ENCODE assay signal across 8 cellular contexts in genomic region chr9:35665471-35665818, GRCh38. TPM values are rescaled to one million over a fixed set of nuclear protein-coding genes. Genes with fewer than 3 reads are reported as not detected.
DNase-seq lines count a peak whose midpoint lies in the region; TF ChIP-seq lines count a peak whose summit lies in the region.

No MANE protein-coding gene starts in this region.

- TF ChIP-seq POLR2A in erythroblast (IDR thresholded peaks at IDR 0.05; ENCODE audit: low read length), result peak; percentile 52

- H3K9me2 ChIP-seq in OCI-LY7 (ENCODE audit: insufficient read depth, low read length), result no peaks in the 10 kb centered on the region

- H3K9me3 ChIP-seq in Caco-2, result no peaks in the 10 kb centered on the region
- H3K9me3 ChIP-seq in OCI-LY7 (ENCODE audit: low read length), result no peaks in the 10 kb centered on the region
- H3K9me3 ChIP-seq in parathyroid adenoma (ENCODE audit: control insufficient read depth, low read length), result no peaks in the 10 kb centered on the region

- H3K4me1 ChIP-seq in Caco-2 (peaks cover 34% of the 10 kb centered on the region), OCI-LY7 (ENCODE audit: insufficient read depth, low read length, poor library complexity, severe bottlenecking) (peaks cover 56% of the 10 kb centered on the region), parathyroid adenoma (no peaks in the 10 kb centered on the region)

- intact Hi-C loops in Caco-2 (cut with micrococcal nuclease; ENCODE audit: unreplicated experiment), result no loop called here
- intact Hi-C loops in OCI-LY7 (cut with micrococcal nuclease; ENCODE audit: unreplicated experiment), result no loop called here

- no peaks in the 10 kb centered on the region for H3K36me3 ChIP-seq in Caco-2 (ENCODE audit: control insufficient read depth, insufficient read depth, low read length)
- peaks cover 30% of the 10 kb centered on the region for H3K36me3 ChIP-seq in OCI-LY7 (ENCODE audit: insufficient read depth, low read length)
- H3K36me3 ChIP-seq in parathyroid adenoma (ENCODE audit: control insufficient read depth, insufficient read depth, low read length), result no peaks in the 10 kb centered on the region

- no peaks in the 10 kb centered on the region for H4K20me1 ChIP-seq in OCI-LY7 (ENCODE audit: insufficient read depth, low read length)

- BruUV-seq in Caco-2 (replicated peaks; lab: Mats Ljungman, UMichigan), result no TSS peak
- BruUV-seq in OCI-LY7 (replicated peaks; lab: Mats Ljungman, UMichigan), result no TSS peak

- TF ChIP-seq CTCF in Caco-2 (IDR thresholded peaks at IDR 0.05; ENCODE audit: insufficient read depth in 1 of 2, low read depth in 1 of 2, low read length in 1 of 2, severe bottlenecking in 1 of 2, unreplicated experiment in 1 of 2), result no peak
- no peak for TF ChIP-seq CTCF in OCI-LY7 (conservative IDR thresholded peaks at IDR 0.05; ENCODE audit: low read length)
- no peak for TF ChIP-seq CTCF in parathyroid adenoma (IDR thresholded peaks at IDR 0.05)

- H2AFZ ChIP-seq in OCI-LY7 (ENCODE audit: low read length) (peak overlapping the region; percentile 65), parathyroid adenoma (peak overlapping the region; percentile 83)

- H3K4me2 ChIP-seq in OCI-LY7 (ENCODE audit: low read length) (peak overlapping the region; percentile 99), parathyroid adenoma (ENCODE audit: low read length) (peak overlapping the region; percentile 94)

- H3K27me3 Mint-ChIP-seq in Caco-2 (ENCODE audit: insufficient read depth, unreplicated experiment), result no peaks in the 10 kb centered on the region

- POLR2A ChIA-PET in Caco-2 (lab: Charles Lee) (interaction anchor here (0.6 to 2.0 kb wide), 10 partner anchors 25 to 503 kb away, joined by 3 to 19 read pairs (median 4); partner anchors contain the start of genes CREB3 and TLN1), OCI-LY7 (lab: Charles Lee) (interaction anchor here (0.7 to 5.5 kb wide), 17 partner anchors 9 to 576 kb away, joined by 3 to 28 read pairs (median 5); partner anchors contain the start of genes CA9, CD72 and SIT1)

- H3K27ac ChIP-seq in OCI-LY7 (ENCODE audit: low read depth, low read length, poor library complexity, severe bottlenecking) (peak overlapping the region; percentile 85), parathyroid adenoma (no peak overlapping the region)

- H3K27ac Mint-ChIP-seq in Caco-2 (ENCODE audit: unreplicated experiment), result peak overlapping the region; percentile 89

- no peaks in the 10 kb centered on the region for H3K27me3 ChIP-seq in Caco-2 (replicated peaks; ENCODE audit: control insufficient read depth, insufficient read depth, low read length)
- no peaks in the 10 kb centered on the region for H3K27me3 ChIP-seq in parathyroid adenoma (ENCODE audit: control insufficient read depth, insufficient read depth, low read length)

- peak overlapping the region; percentile 73 for H3K4me3 ChIP-seq in Caco-2 (ENCODE audit: low read depth, low read length)
- H3K4me3 ChIP-seq in OCI-LY7 (ENCODE audit: low read depth, low read length, poor library complexity, severe bottlenecking), result peak overlapping the region; percentile 78
- H3K4me3 ChIP-seq in parathyroid adenoma (ENCODE audit: low read depth, low read length), result peak overlapping the region; percentile 56

- no peak for DNase-seq in Caco-2
- no peak for DNase-seq in OCI-LY7 (ENCODE audit: low spot score)
- DNase-seq in erythroblast (lab: John Stamatoyannopoulos, UW), result no peak
- DNase-seq in SKM-1 (lab: John Stamatoyannopoulos, UW; ENCODE audit: unreplicated experiment), result no peak
- DNase-seq in COLO668 (lab: John Stamatoyannopoulos, UW; ENCODE audit: unreplicated experiment), result no peak
- no peak for DNase-seq in NCI-H69 (lab: John Stamatoyannopoulos, UW)
- DNase-seq in COLO829 (ENCODE audit: low spot score), result no peak

- no peak overlapping the region for H3K9ac ChIP-seq in parathyroid adenoma

- H3K79me2 ChIP-seq in OCI-LY7 (ENCODE audit: insufficient read depth, low read depth, low read length), result peaks cover 14% of the 10 kb centered on the region; the same call in 1 of the 2 replicates
- H3K79me2 ChIP-seq in parathyroid adenoma, result no peaks in the 10 kb centered on the region

- H3K36me3 Mint-ChIP-seq in Caco-2 (ENCODE audit: insufficient read depth, unreplicated experiment), result peaks cover 35% of the 10 kb centered on the region

- peaks cover 29% of the 10 kb centered on the region for H3K4me1 Mint-ChIP-seq in Caco-2 (ENCODE audit: low read depth, unreplicated experiment)

- CTCF ChIA-PET in Caco-2 (lab: Charles Lee) (interaction anchor here (0.6 to 3.7 kb wide), 6 partner anchors 19 to 125 kb away, joined by 3 to 35 read pairs (median 6); partner anchors contain the start of genes CREB3 and TLN1), OCI-LY7 (lab: Charles Lee; ENCODE audit: unreplicated experiment) (interaction anchor here (1.3 to 2.0 kb wide), 3 partner anchors 48 to 66 kb away, joined by 3 to 13 read pairs (median 4); no protein-coding TSS in a partner anchor)

- peak overlapping the region; percentile 83 for H3K4me3 Mint-ChIP-seq in Caco-2 (ENCODE audit: unreplicated experiment)

- H3K9me3 Mint-ChIP-seq in Caco-2 (ENCODE audit: unreplicated experiment), result peaks cover 12% of the 10 kb centered on the region

RNA-seq across cellular contexts. Expression of gene ARHGEF39, which starts 0.5 kb away (rescaled TPM):
- total RNA-seq in Caco-2 (2022), result 31.4 and 32.8 TPM in 2 replicates
- total RNA-seq in OCI-LY7 (2014; rRNA removed; shearing (Covaris generic)), result 22.7 and 30.8 TPM in 2 replicates
- 48.1 and 53.6 TPM in 2 replicates for total RNA-seq in OCI-LY7 (2022)

RNA-seq across cellular contexts. Expression of gene CCDC107, which starts 7.4 kb away (rescaled TPM):
- total RNA-seq in Caco-2 (2022) (11.8 and 12.1 TPM in 2 replicates), OCI-LY7 (2022) (10.0 and 11.4 TPM in 2 replicates)
- 16.5 and 20.3 TPM in 2 replicates for total RNA-seq in OCI-LY7 (2014; rRNA removed; shearing (Covaris generic))

RNA-seq across cellular contexts. Expression of gene RMRP, which starts 7.6 kb away (rescaled TPM):
- 10,161 and 10,726 TPM in 2 replicates for total RNA-seq in Caco-2 (2022)
- total RNA-seq in OCI-LY7 (2014; rRNA removed; shearing (Covaris generic)), result 21,739 and 26,575 TPM in 2 replicates
- total RNA-seq in OCI-LY7 (2022), result 4,033 and 12,624 TPM in 2 replicates

RNA-seq across cellular contexts. Expression of gene CA9, which starts 8.3 kb away (rescaled TPM):
- total RNA-seq in Caco-2 (2022), result not detected in 2 replicates
- 0.10 and 0.16 TPM in 2 replicates for total RNA-seq in OCI-LY7 (2014; rRNA removed; shearing (Covaris generic))
- total RNA-seq in OCI-LY7 (2022), result not detected in 2 replicates

RNA-seq across cellular contexts. Expression of gene SIT1, which starts 14.7 kb away (rescaled TPM):
- not detected in 2 replicates for total RNA-seq in Caco-2 (2022)
- total RNA-seq in OCI-LY7 (2014; rRNA removed; shearing (Covaris generic)), result 176 and 210 TPM in 2 replicates
- 93.0 and 121 TPM in 2 replicates for total RNA-seq in OCI-LY7 (2022)
